ENCODE assay signal across 8 cellular contexts in the genomic region with DNA sequence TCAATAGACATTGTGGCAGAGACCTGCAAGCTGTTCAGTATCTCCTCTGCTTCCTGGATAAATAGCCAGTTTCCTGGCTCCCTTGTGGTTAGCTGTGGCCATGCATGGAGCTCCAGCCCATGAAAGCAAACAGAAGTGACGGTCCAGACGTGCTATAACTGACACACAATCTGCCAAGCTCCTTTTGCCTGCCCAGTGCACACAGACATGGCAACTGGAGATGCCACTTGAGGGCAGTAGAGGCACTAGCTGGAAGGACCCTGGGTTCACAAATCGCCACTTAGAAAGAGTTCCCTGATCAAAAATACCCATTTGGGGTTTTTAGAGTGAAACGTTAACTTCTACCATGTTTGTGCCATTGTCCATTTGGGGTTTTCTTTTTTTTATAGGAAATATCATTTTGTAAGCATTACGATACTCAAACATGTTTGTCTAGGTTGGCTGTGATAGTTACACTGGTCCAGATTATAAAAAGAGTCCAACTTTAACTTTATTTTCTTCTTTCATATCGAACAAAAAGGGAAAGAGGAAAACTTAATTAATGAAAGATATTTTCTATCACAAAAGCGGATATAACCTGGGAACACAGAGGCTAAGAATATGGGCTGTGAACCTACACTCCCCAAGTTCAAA. TPM values are rescaled to one million over a fixed set of nuclear protein-coding genes. Genes with fewer than 3 reads are reported as not detected.
DNase-seq lines count a peak whose midpoint lies in the region; ATAC-seq and TF ChIP-seq lines count a peak whose summit lies in the region.

No MANE protein-coding gene starts in this region.

- H3K27me3 ChIP-seq in Loucy (ENCODE audit: insufficient read depth, low read length, poor library complexity, severe bottlenecking) = no peaks in the 10 kb centered on the region
- H3K27me3 ChIP-seq in adrenal gland = no peaks in the 10 kb centered on the region

- no peak overlapping the region for H3K4me3 ChIP-seq in Loucy (ENCODE audit: low read length, poor library complexity, severe bottlenecking)
- H3K4me3 ChIP-seq in adrenal gland = no peak overlapping the region

- peak; percentile 96 for ATAC-seq in left lobe of liver
- ATAC-seq in GM21723 (IDR thresholded peaks at IDR 0.05; ENCODE audit: unreplicated experiment) = no peak
- ATAC-seq in HG03378 (IDR thresholded peaks at IDR 0.05; ENCODE audit: unreplicated experiment) = no peak

- H3K9me3 ChIP-seq in Loucy (ENCODE audit: insufficient read depth, low read depth, low read length) (no peaks in the 10 kb centered on the region), adrenal gland (replicated peaks in 1 of 3) (no peaks in the 10 kb centered on the region)

- H2AFZ ChIP-seq in Loucy (ENCODE audit: low read length) = no peak overlapping the region

- no peaks in the 10 kb centered on the region for H3F3A ChIP-seq in Loucy (ENCODE audit: low read depth)

- TF ChIP-seq CTCF in Loucy (conservative IDR thresholded peaks at IDR 0.05; ENCODE audit: low read length) (peak; percentile 86), adrenal gland (IDR thresholded peaks at IDR 0.05) (peak; percentile 43 to 67 (median 51))

- intact Hi-C loops in adrenal gland (cut with DNase I) = loop anchor here in 1 of 2 donors (10.0 kb wide), 1 partner anchor 58 kb away; the partner anchor contains the start of gene TAF3

- H3K79me2 ChIP-seq in Loucy (ENCODE audit: insufficient read depth, low read length) = no peaks in the 10 kb centered on the region

- TF ChIP-seq POLR2A in adrenal gland (IDR thresholded peaks at IDR 0.05) = no peak

- H3K9me2 ChIP-seq in Loucy (replicated peaks; ENCODE audit: low read depth, low read length) = no peaks in the 10 kb centered on the region

- no peak overlapping the region for H3K27ac ChIP-seq in adrenal gland

- H3K36me3 ChIP-seq in Loucy (ENCODE audit: insufficient read depth, low read length) (peaks cover 76% of the 10 kb centered on the region; the same call in 1 of the 2 replicates), adrenal gland (replicated peaks in 1 of 2) (peaks cover 0 to 88% of the 10 kb centered on the region in 2 donors)

- DNase-seq in SIG-M5 treated with dmso at 0.1 percent for 504 hours (lab: John Stamatoyannopoulos, UW; ENCODE audit: unreplicated experiment) = peak; percentile 25
- no peak for DNase-seq in SIG-M5 (lab: John Stamatoyannopoulos, UW)
- peak; percentile 38 to 72 (median 56) for DNase-seq in adrenal gland
- DNase-seq in left lobe of liver (ENCODE audit: low spot score) = peak; percentile 51
- no peak for DNase-seq in NCI-H1436 treated with DMSO at 0.1 percent for 48 hours (lab: John Stamatoyannopoulos, UW)

- no peak overlapping the region for H3K4me2 ChIP-seq in Loucy (ENCODE audit: low read depth, low read length, poor library complexity, severe bottlenecking)

- no peaks in the 10 kb centered on the region for H4K20me1 ChIP-seq in Loucy (ENCODE audit: insufficient read depth, low read length, poor library complexity, severe bottlenecking)

- H3K4me1 ChIP-seq in Loucy (ENCODE audit: insufficient read depth, low read length, poor library complexity, severe bottlenecking) (no peaks in the 10 kb centered on the region), adrenal gland (replicated peaks in 1 of 2) (no peaks in the 10 kb centered on the region)

- 49 to 61% (median 58%) methylated on average over 7 of the region's 7 CpGs for WGBS in adrenal gland, 4 donors

- no peak overlapping the region for H3K9ac ChIP-seq in Loucy (ENCODE audit: low read depth, low read length, poor library complexity, severe bottlenecking)

RNA-seq across cellular contexts. Expression of gene KIN, which starts 31.3 kb away (rescaled TPM):
- 10 to 100 TPM in 3 of 8 donors, 1 to 10 TPM in 4, under 1 TPM in 1; 0.42 to 13.3 (median 9.5) TPM for total RNA-seq in adrenal gland
- 10 to 100 TPM; 16.7 to 19.9 (median 19.0) TPM for polyA plus RNA-seq in adrenal gland
- 2.6 TPM for total RNA-seq in left lobe of liver

RNA-seq across cellular contexts. Expression of gene ATP5F1C, which starts 31.5 kb away (rescaled TPM):
- total RNA-seq in adrenal gland = 100 to 1,000 TPM; 453 to 870 (median 536) TPM
- polyA plus RNA-seq in adrenal gland = 1,000 to 10,000 TPM in 1 of 3 donors, 100 to 1,000 TPM in 2; 549 to 1,397 (median 778) TPM
- 168 TPM for total RNA-seq in left lobe of liver

RNA-seq across cellular contexts. Expression of gene ITIH2, which starts 53.4 kb away (rescaled TPM):
- total RNA-seq in adrenal gland = 1 to 10 TPM in 1 of 8 donors, under 1 TPM in 6, not detected in 1; 0.11 to 1.1 (median 0.17) TPM
- polyA plus RNA-seq in adrenal gland = under 1 TPM; 0.03 to 0.24 (median 0.22) TPM
- 471 TPM for total RNA-seq in left lobe of liver

Comparison
In these comparisons a context has a peak if more than half of its experiments do, and no peak if none do; other contexts are left out.
1. DNase-seq: peak in SIG-M5 treated with dmso at 0.1 percent for 504 hours (single experiment), adrenal gland (7 of 7) and left lobe of liver (single experiment); none in SIG-M5 (single experiment) and NCI-H1436 treated with DMSO at 0.1 percent for 48 hours (single experiment).
2. RNA of gene ITIH2, which starts 53.4 kb away (total RNA-seq): 471 TPM in left lobe of liver (single experiment); 0.11 to 1.1 TPM in adrenal gland; every median in the first group is over 100 times any median in the second.